ENCODE assay signal across 1 cellular context in genomic region chr4:2248044-2248780, GRCh38.
TF ChIP-seq lines count a peak whose summit lies in the region.

No MANE protein-coding gene starts in this region.

TF ChIP-seq in endothelial cell of umbilical vein, 7 proteins besides CTCF, POLR2A, EP300 and RAD21 (continued from another document):
- TF ChIP-seq MAX (IDR thresholded peaks at IDR 0.05; ENCODE audit: insufficient read depth, insufficient read length) (no peak), EZH2 (IDR thresholded peaks at IDR 0.05; ENCODE audit: borderline replicate concordance, low read depth, low read length, severe bottlenecking) (no peak), POLR2AphosphoS5 (IDR thresholded peaks at IDR 0.05; ENCODE audit: insufficient read depth, low read depth, low read length) (no peak), GATA2 (IDR thresholded peaks at IDR 0.05; ENCODE audit: insufficient read depth, insufficient read length, low read depth, low read length) (no peak)
